21 cellular contexts compared by ENCODE assay signal in genomic region chr2:15712551-15713342, GRCh38.
DNase-seq lines count a peak whose midpoint lies in the region; ATAC-seq, FAIRE-seq and TF ChIP-seq lines count a peak whose summit lies in the region.
"Had no signal": no experiment of that assay in that cellular context is flagged by ENCODE, and none has a peak within 500 bp of the region (broad histone marks: within the 10 kb centered on the region; RNA-seq: fewer than 3 reads in every experiment).

No MANE protein-coding gene starts in this region.

- H3K9ac ChIP-seq in mesenchymal stem cell (ENCODE audit: low read length): no peak overlapping the region
- H3K9ac ChIP-seq: BLaER1, GM23248 had no signal

- H2BK12ac ChIP-seq in mesenchymal stem cell (ENCODE audit: low read length in 2 of 2): no peak overlapping the region

- H3K4me1 ChIP-seq in mesenchymal stem cell (ENCODE audit: control insufficient read depth, insufficient read depth, low read depth, low read length): peaks cover 15% of the 10 kb centered on the region

- H3K27me3 ChIP-seq in mesenchymal stem cell (ENCODE audit: control insufficient read depth in 1 of 2, insufficient read depth in 1 of 2, low read length in 2 of 2): peaks cover 8 to 17% of the 10 kb centered on the region in 2 experiments
- H3K27me3 ChIP-seq: BLaER1 had no signal

- WGBS in mesenchymal stem cell: 87% methylated on average over 6 of the region's 7 CpGs

- no peak overlapping the region for H3K4me2 ChIP-seq in mesenchymal stem cell (ENCODE audit: low read length, poor library complexity, severe bottlenecking)
- H3K4me2 ChIP-seq: BLaER1 had no signal

- no peaks in the 10 kb centered on the region for H3K79me1 ChIP-seq in mesenchymal stem cell (replicated peaks; ENCODE audit: low read length, poor library complexity, severe bottlenecking)

- H2AK5ac ChIP-seq in mesenchymal stem cell (ENCODE audit: low read length, severe bottlenecking): peak overlapping the region; percentile 27

- no peaks in the 10 kb centered on the region for H3K9me3 ChIP-seq in mesenchymal stem cell (ENCODE audit: control insufficient read depth, low read length)
- H3K9me3 ChIP-seq: BLaER1 had no signal

- H3K4ac ChIP-seq in mesenchymal stem cell (ENCODE audit: low read depth in 1 of 2, low read length in 2 of 2): no peak overlapping the region

- peak; percentile 41 for FAIRE-seq in GM12891 (lab: Jason Lieb, UNC)
- FAIRE-seq: D721Med, GM12878, GM18507, H1 had no signal

- no peak overlapping the region for H2BK5ac ChIP-seq in mesenchymal stem cell (ENCODE audit: low read depth, low read length, poor library complexity, severe bottlenecking)

- H3K14ac ChIP-seq in mesenchymal stem cell (ENCODE audit: low read length in 2 of 2): no peak overlapping the region

- DNase-seq in GM12891 (ENCODE audit: insufficient read length, low spot score): no peak
- DNase-seq in SW480 (ENCODE audit: low spot score): peak; percentile 83
- DNase-seq in mesenchymal stem cell: no peak
- no peak for DNase-seq in KG1 (lab: John Stamatoyannopoulos, UW)
- DNase-seq in COR-L47 (lab: John Stamatoyannopoulos, UW): no peak
- DNase-seq: CD4-positive, CD25-positive, alpha-beta regulatory T cell; CD8-positive, alpha-beta T cell; DMS 273 treated with DMSO at 0.1 percent for 48 hours; DMS79; EL; GDM1; GM23248; H7; HCEC 1CT had no signal

- no peak overlapping the region for H3K23ac ChIP-seq in mesenchymal stem cell (ENCODE audit: low read length in 2 of 2)

- no peak overlapping the region for H2BK120ac ChIP-seq in mesenchymal stem cell (ENCODE audit: low read depth, low read length)

- H2BK15ac ChIP-seq in mesenchymal stem cell (ENCODE audit: low read depth, poor library complexity, severe bottlenecking): no peak overlapping the region

- no peak overlapping the region for H3K27ac ChIP-seq in mesenchymal stem cell (ENCODE audit: low read length, poor library complexity, severe bottlenecking)
- H3K27ac ChIP-seq: BLaER1, C4-2B, GM23248 had no signal

- no peak overlapping the region for H3K4me3 ChIP-seq in mesenchymal stem cell (ENCODE audit: insufficient read depth in 1 of 2, low read depth in 1 of 2, low read length in 2 of 2)
- H3K4me3 ChIP-seq: BLaER1, GM12878, GM23248 had no signal

- no peak overlapping the region for H4K8ac ChIP-seq in mesenchymal stem cell (ENCODE audit: low read length)

- H2AFZ ChIP-seq in mesenchymal stem cell (ENCODE audit: low read depth, low read length): no peak overlapping the region
- H2AFZ ChIP-seq: GM23248 had no signal

- TF ChIP-seq POLR2A in GM12891 (IDR thresholded peaks at IDR 0.05; ENCODE audit: low read depth, low read length): no peak

- H3K18ac ChIP-seq in mesenchymal stem cell (ENCODE audit: low read depth in 1 of 2, low read length in 2 of 2): no peak overlapping the region

- ATAC-seq in GM21367 (IDR thresholded peaks at IDR 0.05; ENCODE audit: unreplicated experiment): no peak
- ATAC-seq: CD8-positive, alpha-beta T cell; GM12878 had no signal

- H4K91ac ChIP-seq in mesenchymal stem cell (ENCODE audit: low read length): no peak overlapping the region

- H3K36me3 ChIP-seq in mesenchymal stem cell (ENCODE audit: control insufficient read depth in 1 of 2, insufficient read depth in 2 of 2, low read depth in 1 of 2, low read length in 2 of 2): peaks cover 0 to 4% of the 10 kb centered on the region in 2 experiments
- H3K36me3 ChIP-seq: BLaER1 had no signal

TF ChIP-seq in GM12891, 5 proteins besides CTCF, POLR2A, EP300 and RAD21:
- TF ChIP-seq TAF1 (IDR thresholded peaks at IDR 0.05; ENCODE audit: low read depth, low read length) (no peak), SPI1 (IDR thresholded peaks at IDR 0.05; ENCODE audit: low read depth, low read length) (no peak), POU2F2 (IDR thresholded peaks at IDR 0.05; ENCODE audit: low read depth, low read length) (no peak), PAX5 (IDR thresholded peaks at IDR 0.05; ENCODE audit: insufficient read depth, low read length, severe bottlenecking) (no peak), POLR2AphosphoS5 (IDR thresholded peaks at IDR 0.05; ENCODE audit: low read depth, low read length) (no peak)
